ENCODE assay signal across 1 cellular context in the genomic region with DNA sequence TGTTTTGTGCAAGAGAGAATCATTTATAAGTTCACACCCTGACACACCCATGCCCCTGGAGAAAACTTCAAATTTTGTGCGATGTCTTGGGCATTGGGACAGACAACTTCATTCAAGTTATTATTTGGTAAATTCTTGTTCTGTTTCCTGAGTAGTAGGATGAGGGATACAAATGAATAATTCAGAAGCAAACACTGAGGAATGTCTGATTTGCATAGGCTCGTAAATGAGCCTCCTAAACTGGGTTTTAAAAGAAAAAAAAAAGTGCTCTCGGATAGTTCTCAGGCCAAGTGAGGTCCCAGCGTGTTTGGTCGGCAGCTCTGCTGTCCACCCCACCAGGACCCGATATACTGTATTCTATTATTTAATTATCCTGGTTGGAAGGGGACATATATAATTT.
TF ChIP-seq lines count a peak whose summit lies in the region.

No MANE protein-coding gene starts in this region.

TF ChIP-seq in HCT116, 20 proteins besides CTCF, POLR2A, EP300 and RAD21 (continued from another document):
- TF ChIP-seq, protein P1, sequence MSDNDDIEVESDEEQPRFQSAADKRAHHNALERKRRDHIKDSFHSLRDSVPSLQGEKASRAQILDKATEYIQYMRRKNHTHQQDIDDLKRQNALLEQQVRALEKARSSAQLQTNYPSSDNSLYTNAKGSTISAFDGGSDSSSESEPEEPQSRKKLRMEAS (IDR thresholded peaks at IDR 0.05), result no peak
- TF ChIP-seq ATF3 (IDR thresholded peaks at IDR 0.05) (no peak), YY1 (IDR thresholded peaks at IDR 0.05; ENCODE audit: extremely low read depth, insufficient replicate concordance, low read depth, low read length) (no peak)
- TF ChIP-seq, protein P2, sequence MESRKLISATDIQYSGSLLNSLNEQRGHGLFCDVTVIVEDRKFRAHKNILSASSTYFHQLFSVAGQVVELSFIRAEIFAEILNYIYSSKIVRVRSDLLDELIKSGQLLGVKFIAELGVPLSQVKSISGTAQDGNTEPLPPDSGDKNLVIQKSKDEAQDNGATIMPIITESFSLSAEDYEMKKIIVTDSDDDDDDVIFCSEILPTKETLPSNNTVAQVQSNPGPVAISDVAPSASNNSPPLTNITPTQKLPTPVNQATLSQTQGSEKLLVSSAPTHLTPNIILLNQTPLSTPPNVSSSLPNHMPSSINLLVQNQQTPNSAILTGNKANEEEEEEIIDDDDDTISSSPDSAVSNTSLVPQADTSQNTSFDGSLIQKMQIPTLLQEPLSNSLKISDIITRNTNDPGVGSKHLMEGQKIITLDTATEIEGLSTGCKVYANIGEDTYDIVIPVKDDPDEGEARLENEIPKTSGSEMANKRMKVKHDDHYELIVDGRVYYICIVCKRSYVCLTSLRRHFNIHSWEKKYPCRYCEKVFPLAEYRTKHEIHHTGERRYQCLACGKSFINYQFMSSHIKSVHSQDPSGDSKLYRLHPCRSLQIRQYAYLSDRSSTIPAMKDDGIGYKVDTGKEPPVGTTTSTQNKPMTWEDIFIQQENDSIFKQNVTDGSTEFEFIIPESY (IDR thresholded peaks at IDR 0.05; ENCODE audit: extremely low read depth, insufficient replicate concordance, low read length), result no peak
